Comparison of ENCODE assay signal across 1 cellular context in the genomic region with DNA sequence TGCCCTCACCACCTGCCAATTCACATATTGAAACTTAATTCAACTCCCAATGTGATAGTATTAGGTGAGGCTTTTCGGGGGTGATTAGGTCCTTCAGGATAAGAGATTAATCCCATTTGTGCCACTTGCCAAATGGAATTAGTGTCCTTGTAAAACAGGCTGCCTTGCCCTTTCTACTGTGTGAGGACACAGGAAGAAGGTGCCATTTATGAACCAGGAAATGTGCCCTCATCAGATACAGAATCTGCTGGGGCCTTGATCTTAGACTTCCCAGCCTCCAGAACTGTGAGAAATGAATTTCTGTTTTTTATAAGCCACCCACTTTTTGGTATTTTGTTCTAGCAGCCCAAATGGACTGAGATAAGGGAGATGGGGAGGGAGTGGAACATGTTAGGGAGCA.
TF ChIP-seq lines count a peak whose summit lies in the region.

No MANE protein-coding gene starts in this region.

TF ChIP-seq in K562, 482 proteins besides CTCF, POLR2A, EP300 and RAD21:
- TF ChIP-seq DDX20 (tag; IDR thresholded peaks at IDR 0.05; ENCODE audit: low read depth) = no peak
- TF ChIP-seq ZNF766 (CRISPR knock-in tag; conservative IDR thresholded peaks at IDR 0.05) = no peak
- TF ChIP-seq, protein P1, sequence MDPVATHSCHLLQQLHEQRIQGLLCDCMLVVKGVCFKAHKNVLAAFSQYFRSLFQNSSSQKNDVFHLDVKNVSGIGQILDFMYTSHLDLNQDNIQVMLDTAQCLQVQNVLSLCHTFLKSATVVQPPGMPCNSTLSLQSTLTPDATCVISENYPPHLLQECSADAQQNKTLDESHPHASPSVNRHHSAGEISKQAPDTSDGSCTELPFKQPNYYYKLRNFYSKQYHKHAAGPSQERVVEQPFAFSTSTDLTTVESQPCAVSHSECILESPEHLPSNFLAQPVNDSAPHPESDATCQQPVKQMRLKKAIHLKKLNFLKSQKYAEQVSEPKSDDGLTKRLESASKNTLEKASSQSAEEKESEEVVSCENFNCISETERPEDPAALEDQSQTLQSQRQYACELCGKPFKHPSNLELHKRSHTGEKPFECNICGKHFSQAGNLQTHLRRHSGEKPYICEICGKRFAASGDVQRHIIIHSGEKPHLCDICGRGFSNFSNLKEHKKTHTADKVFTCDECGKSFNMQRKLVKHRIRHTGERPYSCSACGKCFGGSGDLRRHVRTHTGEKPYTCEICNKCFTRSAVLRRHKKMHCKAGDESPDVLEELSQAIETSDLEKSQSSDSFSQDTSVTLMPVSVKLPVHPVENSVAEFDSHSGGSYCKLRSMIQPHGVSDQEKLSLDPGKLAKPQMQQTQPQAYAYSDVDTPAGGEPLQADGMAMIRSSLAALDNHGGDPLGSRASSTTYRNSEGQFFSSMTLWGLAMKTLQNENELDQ (CRISPR knock-in tag; IDR thresholded peaks at IDR 0.05; ENCODE audit: borderline replicate concordance) = no peak
